In genomic region chr10:61050120-61050745, GRCh38 we compare ENCODE assay signal across 2 cellular contexts.
TF ChIP-seq lines count a peak whose summit lies in the region.

No MANE protein-coding gene starts in this region.

TF ChIP-seq in HepG2, 621 proteins besides CTCF, POLR2A, EP300 and RAD21 (continued from another document):
- TF ChIP-seq MAFF (IDR thresholded peaks at IDR 0.05; ENCODE audit: low read depth, low read length) (peak; percentile 76), ZNF883 (CRISPR knock-in tag; IDR thresholded peaks at IDR 0.05; ENCODE audit: not compliant biosample characterization) (no peak), ZNF253 (CRISPR knock-in tag; IDR thresholded peaks at IDR 0.05; ENCODE audit: borderline replicate concordance) (no peak), ZNF749 (CRISPR knock-in tag; IDR thresholded peaks at IDR 0.05; ENCODE audit: borderline replicate concordance) (no peak)

TF ChIP-seq in K562, 482 proteins besides CTCF, POLR2A, EP300 and RAD21 (continued from another document):
- TF ChIP-seq MAFF (IDR thresholded peaks at IDR 0.05; ENCODE audit: low read length) (peak; percentile 70), ZNF12 (CRISPR knock-in tag; IDR thresholded peaks at IDR 0.05) (no peak), ZBTB8A (IDR thresholded peaks at IDR 0.05; ENCODE audit: partially characterized antibody) (no peak), CHD1 (IDR thresholded peaks at IDR 0.05; ENCODE audit: low read length) (no peak), RREB1 (CRISPR knock-in tag; IDR thresholded peaks at IDR 0.05) (no peak), KHSRP (IDR thresholded peaks at IDR 0.05) (no peak), MAFG (tag; conservative IDR thresholded peaks at IDR 0.05) (peak; percentile 77), HEY1 (CRISPR knock-in tag; IDR thresholded peaks at IDR 0.05; ENCODE audit: borderline replicate concordance) (no peak)
- TF ChIP-seq, protein P1, sequence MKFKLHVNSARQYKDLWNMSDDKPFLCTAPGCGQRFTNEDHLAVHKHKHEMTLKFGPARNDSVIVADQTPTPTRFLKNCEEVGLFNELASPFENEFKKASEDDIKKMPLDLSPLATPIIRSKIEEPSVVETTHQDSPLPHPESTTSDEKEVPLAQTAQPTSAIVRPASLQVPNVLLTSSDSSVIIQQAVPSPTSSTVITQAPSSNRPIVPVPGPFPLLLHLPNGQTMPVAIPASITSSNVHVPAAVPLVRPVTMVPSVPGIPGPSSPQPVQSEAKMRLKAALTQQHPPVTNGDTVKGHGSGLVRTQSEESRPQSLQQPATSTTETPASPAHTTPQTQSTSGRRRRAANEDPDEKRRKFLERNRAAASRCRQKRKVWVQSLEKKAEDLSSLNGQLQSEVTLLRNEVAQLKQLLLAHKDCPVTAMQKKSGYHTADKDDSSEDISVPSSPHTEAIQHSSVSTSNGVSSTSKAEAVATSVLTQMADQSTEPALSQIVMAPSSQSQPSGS (CRISPR knock-in tag; IDR thresholded peaks at IDR 0.05), result no peak
